Comparison of ENCODE assay signal across 18 cellular contexts in the genomic region with DNA sequence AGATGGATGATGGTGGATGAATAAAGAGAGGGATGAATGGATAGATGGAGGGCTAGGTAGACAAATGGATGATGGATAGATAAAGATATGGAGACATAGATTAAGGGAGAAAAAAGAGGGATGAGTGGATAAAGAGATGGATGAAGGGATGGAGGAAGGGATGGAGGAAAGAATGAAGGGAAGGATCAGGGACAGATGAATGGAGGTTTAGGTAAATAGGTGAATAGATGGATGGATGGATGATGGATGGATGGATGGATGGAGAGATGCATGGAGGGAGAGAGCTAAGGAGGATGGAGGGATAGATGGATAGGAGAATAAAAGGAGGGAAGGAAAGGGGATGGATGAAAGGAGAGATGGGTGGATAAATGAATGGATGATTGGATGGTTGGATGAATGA.
"Had no signal": no experiment of that assay in that cellular context is flagged by ENCODE, and none has a peak within 500 bp of the region (broad histone marks: within the 10 kb centered on the region; RNA-seq: fewer than 3 reads in every experiment).

No MANE protein-coding gene starts in this region.

- H3K4me3 ChIP-seq: dorsolateral prefrontal cortex, esophagus muscularis mucosa, gastroesophageal sphincter, neural progenitor cell, ovary, right atrium auricular region, sigmoid colon, smooth muscle cell had no signal

- H3K36me3 ChIP-seq: neural progenitor cell, ovary had no signal

- H3K4me3 Mint-ChIP-seq: mesothelial cell of epicardium; natural killer cell treated with Interleukin-12 subunit alpha and Interleukin-12 subunit beta and Interleukin-15 and Interleukin-18, amount 100 ng/mL, for 72 hours; neural progenitor cell; type B pancreatic cell had no signal

- H3K27me3 ChIP-seq: esophagus muscularis mucosa, gastroesophageal sphincter, neural progenitor cell, ovary, right atrium auricular region, sigmoid colon had no signal

- H3K27ac ChIP-seq: neural progenitor cell, ovary, right atrium auricular region, sigmoid colon had no signal

- H3K4me2 ChIP-seq: neural progenitor cell, smooth muscle cell had no signal

- H3K27ac Mint-ChIP-seq: natural killer cell treated with Interleukin-12 subunit alpha and Interleukin-12 subunit beta and Interleukin-15 and Interleukin-18, amount 100 ng/mL, for 72 hours; neural progenitor cell had no signal

- H3K36me3 Mint-ChIP-seq: natural killer cell treated with Interleukin-12 subunit alpha and Interleukin-12 subunit beta and Interleukin-15 and Interleukin-18, amount 100 ng/mL, for 72 hours had no signal

- DNase-seq: cortex of kidney; dorsolateral prefrontal cortex; effector CD8-positive, alpha-beta T cell; left colon; nucleus accumbens; ovary; sigmoid colon; stimulated activated CD4-positive, alpha-beta T cell treated with anti-CD3 and anti-CD28 coated beads, Interleukin-2, amount 100 ng/mL, for 48 hours; stimulated activated naive CD4-positive, alpha-beta T cell treated with Interleukin-2 at 50 U/mL for 16 hours had no signal

- H3K9me3 Mint-ChIP-seq: mesothelial cell of epicardium; natural killer cell treated with Interleukin-12 subunit alpha and Interleukin-12 subunit beta and Interleukin-15 and Interleukin-18, amount 100 ng/mL, for 72 hours; neural progenitor cell; type B pancreatic cell had no signal

- H3K9me3 ChIP-seq: esophagus muscularis mucosa, gastroesophageal sphincter, ovary, right atrium auricular region, sigmoid colon had no signal

- H2AFZ ChIP-seq: neural progenitor cell had no signal

- FAIRE-seq: urothelium cell line had no signal

- H3K9ac ChIP-seq: neural progenitor cell had no signal

- H3K27me3 Mint-ChIP-seq: type B pancreatic cell had no signal
